Comparison of ENCODE assay signal across 1 cellular context in the genomic region with DNA sequence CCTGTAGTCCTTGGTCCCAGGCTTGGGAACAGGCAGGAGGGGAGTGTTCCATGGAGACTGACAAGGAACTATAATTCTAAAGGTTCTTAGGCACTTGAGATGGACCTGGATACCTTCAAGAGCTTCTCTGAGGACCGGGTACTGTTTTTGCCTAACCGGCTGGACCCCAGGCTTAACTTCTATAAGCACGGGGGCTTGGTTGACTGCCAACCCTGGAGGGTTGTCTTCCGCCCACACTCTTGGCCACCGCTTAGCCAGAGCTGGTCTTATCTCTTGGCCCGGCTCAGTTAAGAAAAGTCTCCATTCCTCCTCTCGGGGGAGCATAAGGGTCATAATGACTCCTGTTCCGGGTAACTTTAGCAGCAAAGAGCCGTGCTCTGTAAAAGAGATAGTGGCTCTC. TPM values are rescaled to one million over a fixed set of nuclear protein-coding genes. Genes with fewer than 3 reads are reported as not detected.
"Had no signal": no experiment of that assay in that cellular context is flagged by ENCODE, and none has a peak within 500 bp of the region (broad histone marks: within the 10 kb centered on the region; RNA-seq: fewer than 3 reads in every experiment).

No MANE protein-coding gene starts in this region.

RNA-seq across cellular contexts. Expression of a gene that starts 23.8 kb away (rescaled TPM):
- total RNA-seq: G401 had no signal
